In the genomic region with DNA sequence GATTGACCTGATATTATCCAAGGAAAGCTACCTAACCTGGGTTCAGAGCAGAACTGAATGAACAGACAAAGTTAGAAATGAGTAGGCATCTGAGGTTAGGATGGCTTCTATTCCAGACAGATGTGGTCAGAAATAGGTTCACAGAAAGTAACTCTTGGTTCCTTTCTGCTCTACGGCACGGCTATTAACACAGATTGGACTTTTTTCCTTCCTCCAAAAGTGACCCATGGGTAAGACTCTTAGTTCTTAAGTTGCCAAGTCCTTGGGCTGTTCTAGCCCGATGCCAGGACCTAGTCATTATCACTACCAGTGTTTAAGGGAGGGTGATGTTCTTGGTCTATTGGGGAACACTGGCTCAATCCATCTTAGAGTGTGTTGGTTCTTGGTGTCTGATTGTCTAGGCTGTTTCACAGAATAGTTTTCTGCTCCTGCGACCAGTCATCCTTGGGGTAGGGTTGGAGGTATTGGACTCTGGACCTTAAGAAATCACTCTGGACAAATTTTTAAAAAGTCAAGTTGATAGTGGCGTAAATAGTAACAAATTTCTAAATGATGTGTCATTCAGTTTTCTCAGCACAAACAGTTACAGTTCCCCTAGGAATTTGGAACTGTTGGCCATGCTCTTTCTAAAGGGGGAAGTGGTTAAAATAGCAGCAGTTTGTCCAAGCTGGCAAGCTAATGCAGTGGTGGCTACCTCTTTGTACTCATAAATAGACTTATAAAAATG, we compare ENCODE assay signal across 9 cellular contexts.
DNase-seq lines count a peak whose midpoint lies in the region; ATAC-seq, FAIRE-seq and TF ChIP-seq lines count a peak whose summit lies in the region.
"Had no signal": no experiment of that assay in that cellular context is flagged by ENCODE, and none has a peak within 500 bp of the region (broad histone marks: within the 10 kb centered on the region; RNA-seq: fewer than 3 reads in every experiment).

No MANE protein-coding gene starts in this region.

- H2BK5ac ChIP-seq in mesendoderm (ENCODE audit: low read length), result no peak overlapping the region

- H3K4me1 ChIP-seq in esophagus squamous epithelium, result peaks cover 0 to 65% (median 9%) of the 10 kb centered on the region in 3 donors
- H3K4me1 ChIP-seq in mesendoderm (ENCODE audit: control insufficient read depth, low read depth, low read length), result no peaks in the 10 kb centered on the region

- H3K79me2 ChIP-seq in mesendoderm (ENCODE audit: control insufficient read depth, insufficient read depth, low read length), result no peaks in the 10 kb centered on the region

- TF ChIP-seq POLR2A in GM12892 (IDR thresholded peaks at IDR 0.05; ENCODE audit: low read depth, low read length), result no peak
- TF ChIP-seq POLR2A in esophagus squamous epithelium (IDR thresholded peaks at IDR 0.05), result no peak

- no peaks in the 10 kb centered on the region for H3K27me3 ChIP-seq in esophagus squamous epithelium
- no peaks in the 10 kb centered on the region for H3K27me3 ChIP-seq in mesendoderm (ENCODE audit: insufficient read depth, low read length, poor library complexity)

- H3K18ac ChIP-seq in mesendoderm (ENCODE audit: low read length), result no peak overlapping the region

- H4K8ac ChIP-seq in mesendoderm (ENCODE audit: low read depth, low read length), result no peak overlapping the region

- H3K36me3 ChIP-seq in esophagus squamous epithelium (no peaks in the 10 kb centered on the region), mesendoderm (ENCODE audit: control insufficient read depth, insufficient read depth, low read length) (no peaks in the 10 kb centered on the region)
- H3K36me3 ChIP-seq: SJSA1 had no signal

- no peak for TF ChIP-seq CTCF in esophagus squamous epithelium (IDR thresholded peaks at IDR 0.05)

- no peak overlapping the region for H3K4ac ChIP-seq in mesendoderm (ENCODE audit: low read depth, low read length)

- H3K9me3 ChIP-seq in esophagus squamous epithelium, result peaks cover 0 to 10% (median 6%) of the 10 kb centered on the region in 3 donors
- H3K9me3 ChIP-seq: SJSA1 had no signal

- no peak overlapping the region for H3K4me2 ChIP-seq in mesendoderm (ENCODE audit: low read length)

- FAIRE-seq in GM12892 (lab: Jason Lieb, UNC), result peak; percentile 9

- no peak overlapping the region for H2BK15ac ChIP-seq in mesendoderm (replicated peaks; ENCODE audit: low read depth)

- H3K27ac ChIP-seq in esophagus squamous epithelium (peak overlapping the region in 2 of 4 donors; percentile 49 to 65), mesendoderm (ENCODE audit: low read depth, low read length) (no peak overlapping the region)
- H3K27ac ChIP-seq: SJSA1 had no signal

- no peaks in the 10 kb centered on the region for H3K79me1 ChIP-seq in mesendoderm (ENCODE audit: low read length)

- 52 to 56% methylated on average over 5 of the region's 5 CpGs for WGBS in esophagus squamous epithelium, 2 donors
- no CpG with 5 or more reads among the region's 5 CpGs for WGBS in mesendoderm (ENCODE audit: extremely low coverage, insufficient coverage, low lambda C conversion rate)

- no peak overlapping the region for H2AK5ac ChIP-seq in mesendoderm (ENCODE audit: low read length)

- H4K5ac ChIP-seq in mesendoderm (ENCODE audit: low read length), result no peak overlapping the region

- H2BK120ac ChIP-seq in mesendoderm (ENCODE audit: low read depth, low read length), result no peak overlapping the region

- intact Hi-C loops in esophagus squamous epithelium (cut with DNase I), result no loop called here

- DNase-seq in GM12892 (ENCODE audit: insufficient read length) (no peak), amniotic stem cell (lab: John Stamatoyannopoulos, UW) (peak; percentile 48), renal cortical epithelial cell (ENCODE audit: low read depth) (peak; percentile 71), esophagus squamous epithelium (lab: John Stamatoyannopoulos, UW) (no peak), NCI-H526 treated with DMSO at 0.1 percent for 48 hours (lab: John Stamatoyannopoulos, UW) (no peak), NAMALWA (ENCODE audit: low spot score) (no peak), mesendoderm (no peak)

- H3K23ac ChIP-seq in mesendoderm (ENCODE audit: low read length), result no peak overlapping the region

- H3K9ac ChIP-seq in mesendoderm (ENCODE audit: low read length), result no peak overlapping the region

- peak; percentile 78 for ATAC-seq in HG02870 (IDR thresholded peaks at IDR 0.05; ENCODE audit: unreplicated experiment)

- H3K4me3 ChIP-seq in esophagus squamous epithelium (no peak overlapping the region), mesendoderm (ENCODE audit: low read length) (no peak overlapping the region)
- H3K4me3 ChIP-seq: SJSA1 had no signal

- H3K56ac ChIP-seq in mesendoderm (ENCODE audit: low read length), result no peak overlapping the region

Comparison
In these comparisons a context has a peak if more than half of its experiments do, and no peak if none do; other contexts are left out.
1. DNase-seq: peak in amniotic stem cell (single experiment) and renal cortical epithelial cell (single experiment); none in GM12892 (single experiment), esophagus squamous epithelium (single experiment), NCI-H526 treated with DMSO at 0.1 percent for 48 hours (single experiment), NAMALWA (single experiment) and mesendoderm (single experiment).